Comparison of ENCODE assay signal across 16 cellular contexts in genomic region chr6:109261815-109262214, GRCh38.
A peak's percentile ranks its signal among the peaks of the same experiment; 100 is the strongest.
DNase-seq lines count a peak whose midpoint lies in the region; ATAC-seq and TF ChIP-seq lines count a peak whose summit lies in the region.
"Had no signal": no experiment of that assay in that cellular context is flagged by ENCODE, and none has a peak within 500 bp of the region (broad histone marks: within the 10 kb centered on the region; RNA-seq: fewer than 3 reads in every experiment).

No MANE protein-coding gene starts in this region.

- WGBS in esophagus muscularis mucosa: 64% methylated on average over 6 of the region's 6 CpGs
- no CpG with 5 or more reads among the region's 6 CpGs for WGBS in trophoblast cell (ENCODE audit: extremely low coverage, insufficient coverage, insufficient read length)

- no peak overlapping the region for H2BK120ac ChIP-seq in trophoblast cell (ENCODE audit: insufficient read depth, low read length, poor library complexity)

- no peak overlapping the region for H2AK5ac ChIP-seq in trophoblast cell (ENCODE audit: low read length)

- H4K12ac ChIP-seq in trophoblast cell (ENCODE audit: low read depth, low read length): no peak overlapping the region

- TF ChIP-seq POLR2A in esophagus muscularis mucosa (IDR thresholded peaks at IDR 0.05; ENCODE audit: low read depth): no peak

- no peaks in the 10 kb centered on the region for H3K27me3 ChIP-seq in right atrium auricular region
- no peaks in the 10 kb centered on the region for H3K27me3 ChIP-seq in esophagus muscularis mucosa
- H3K27me3 ChIP-seq in trophoblast cell (ENCODE audit: insufficient read depth, low read length): no peaks in the 10 kb centered on the region

- TF ChIP-seq EP300 in esophagus muscularis mucosa (IDR thresholded peaks at IDR 0.05): no peak

- H2BK12ac ChIP-seq in trophoblast cell (ENCODE audit: low read length): no peak overlapping the region

- H3K4me2 ChIP-seq in trophoblast cell (ENCODE audit: low read length): no peak overlapping the region

- H3K27ac ChIP-seq in right atrium auricular region: peak overlapping the region in 1 of 2 donors; percentile 16
- no peak overlapping the region for H3K27ac ChIP-seq in esophagus muscularis mucosa (replicated peaks in 1 of 4)
- no peak overlapping the region for H3K27ac ChIP-seq in trophoblast cell (ENCODE audit: low read depth, low read length)
- H3K27ac ChIP-seq: 22Rv1 had no signal

- no peaks in the 10 kb centered on the region for H3K9me3 Mint-ChIP-seq in natural killer cell
- no peaks in the 10 kb centered on the region for H3K9me3 Mint-ChIP-seq in natural killer cell treated with Interleukin-12 subunit alpha and Interleukin-12 subunit beta and Interleukin-15 and Interleukin-18, amount 100 ng/mL, for 72 hours
- H3K9me3 Mint-ChIP-seq: HFFc6 had no signal

- H4K8ac ChIP-seq in trophoblast cell (ENCODE audit: low read depth, low read length): no peak overlapping the region

- H3K4me3 ChIP-seq in right atrium auricular region (no peak overlapping the region), esophagus muscularis mucosa (no peak overlapping the region), trophoblast cell (ENCODE audit: low read depth, low read length) (no peak overlapping the region)
- H3K4me3 ChIP-seq: HAP-1 had no signal

- no peak overlapping the region for H3K23ac ChIP-seq in trophoblast cell (ENCODE audit: low read length)

- H4K91ac ChIP-seq in trophoblast cell (ENCODE audit: low read depth, low read length): no peak overlapping the region

- H2AFZ ChIP-seq in trophoblast cell (ENCODE audit: insufficient read depth, low read length, poor library complexity): no peak overlapping the region

- intact Hi-C loops in Right ventricle myocardium inferior (cut with DNase I): no loop called here
- intact Hi-C loops in esophagus muscularis mucosa (cut with DNase I): no loop called here
- intact Hi-C loops in natural killer cell (cut with micrococcal nuclease): no loop called here

- ATAC-seq in Right ventricle myocardium inferior (peak; percentile 56), natural killer cell (no peak), GM19397 (IDR thresholded peaks at IDR 0.05; ENCODE audit: unreplicated experiment) (no peak)
- no peak for ATAC-seq in natural killer cell treated with Interleukin-12 subunit alpha and Interleukin-12 subunit beta and Interleukin-15 and Interleukin-18, amount 100 ng/mL, for 72 hours
- ATAC-seq: CD8-positive, alpha-beta T cell had no signal

- no peaks in the 10 kb centered on the region for H3K79me1 ChIP-seq in trophoblast cell (ENCODE audit: low read length)

- H3K36me3 Mint-ChIP-seq in natural killer cell: no peaks in the 10 kb centered on the region
- H3K36me3 Mint-ChIP-seq in natural killer cell treated with Interleukin-12 subunit alpha and Interleukin-12 subunit beta and Interleukin-15 and Interleukin-18, amount 100 ng/mL, for 72 hours: no peaks in the 10 kb centered on the region
- H3K36me3 Mint-ChIP-seq: CD14-positive monocyte; CD8-positive, alpha-beta T cell had no signal

- no peak overlapping the region for H3K14ac ChIP-seq in trophoblast cell (ENCODE audit: low read length)

- H3K79me2 ChIP-seq in trophoblast cell (ENCODE audit: control insufficient read depth, insufficient read depth, low read length, poor library complexity): no peaks in the 10 kb centered on the region

- DNase-seq in Right ventricle myocardium inferior (ENCODE audit: missing footprints): no peak
- DNase-seq in right atrium auricular region (ENCODE audit: low spot score): no peak
- peak; percentile 34 for DNase-seq in esophagus muscularis mucosa (ENCODE audit: extremely low spot score)
- DNase-seq in trophoblast cell: no peak
- no peak for DNase-seq in natural killer cell
- no peak for DNase-seq in natural killer cell treated with Interleukin-12 subunit alpha and Interleukin-12 subunit beta and Interleukin-15 and Interleukin-18, amount 100 ng/mL, for 72 hours (ENCODE audit: low spot score)
- DNase-seq: Caco-2; CD8-positive, alpha-beta T cell; DND-41; GDM1; GOT3; HFFc6 had no signal

- no peak overlapping the region for H3K18ac ChIP-seq in trophoblast cell (ENCODE audit: low read length)

- H3K36me3 ChIP-seq in right atrium auricular region: no peaks in the 10 kb centered on the region
- H3K36me3 ChIP-seq in esophagus muscularis mucosa: no peaks in the 10 kb centered on the region
- H3K36me3 ChIP-seq in trophoblast cell (ENCODE audit: control insufficient read depth in 1 of 2, insufficient read depth in 2 of 2, low read length in 2 of 2): peaks cover 0 to 2% of the 10 kb centered on the region in 2 experiments
- H3K36me3 ChIP-seq: HAP-1 had no signal

- no peaks in the 10 kb centered on the region for H3K4me1 Mint-ChIP-seq in natural killer cell
- no peaks in the 10 kb centered on the region for H3K4me1 Mint-ChIP-seq in natural killer cell treated with Interleukin-12 subunit alpha and Interleukin-12 subunit beta and Interleukin-15 and Interleukin-18, amount 100 ng/mL, for 72 hours (ENCODE audit: low read depth in 2 of 2)

- H3K4ac ChIP-seq in trophoblast cell (ENCODE audit: low read depth, low read length): no peak overlapping the region

- no peak overlapping the region for H3K27ac Mint-ChIP-seq in natural killer cell
- no peak overlapping the region for H3K27ac Mint-ChIP-seq in natural killer cell treated with Interleukin-12 subunit alpha and Interleukin-12 subunit beta and Interleukin-15 and Interleukin-18, amount 100 ng/mL, for 72 hours
- H3K27ac Mint-ChIP-seq: CD8-positive, alpha-beta T cell; HFFc6 had no signal

- peak overlapping the region; percentile 43 for H3K9ac ChIP-seq in trophoblast cell (ENCODE audit: low read length)

- no peak for TF ChIP-seq CTCF in right atrium auricular region (IDR thresholded peaks at IDR 0.05)
- no peak for TF ChIP-seq CTCF in esophagus muscularis mucosa (IDR thresholded peaks at IDR 0.05)
- no peak for TF ChIP-seq CTCF in natural killer cell (IDR thresholded peaks at IDR 0.05)

- H3K9me3 ChIP-seq in right atrium auricular region (no peaks in the 10 kb centered on the region), esophagus muscularis mucosa (no peaks in the 10 kb centered on the region), trophoblast cell (ENCODE audit: insufficient read depth, low read depth, low read length) (no peaks in the 10 kb centered on the region)
- H3K9me3 ChIP-seq: Caco-2, HAP-1 had no signal

- H2BK5ac ChIP-seq in trophoblast cell (ENCODE audit: low read depth, low read length, poor library complexity): no peak overlapping the region

- no peaks in the 10 kb centered on the region for H3K27me3 Mint-ChIP-seq in natural killer cell (ENCODE audit: low read depth in 2 of 2)
- H3K27me3 Mint-ChIP-seq in natural killer cell treated with Interleukin-12 subunit alpha and Interleukin-12 subunit beta and Interleukin-15 and Interleukin-18, amount 100 ng/mL, for 72 hours: no peaks in the 10 kb centered on the region

- H3K4me3 Mint-ChIP-seq in natural killer cell: no peak overlapping the region
- H3K4me3 Mint-ChIP-seq in natural killer cell treated with Interleukin-12 subunit alpha and Interleukin-12 subunit beta and Interleukin-15 and Interleukin-18, amount 100 ng/mL, for 72 hours: no peak overlapping the region
- H3K4me3 Mint-ChIP-seq: CD14-positive monocyte; CD8-positive, alpha-beta T cell; HFFc6 had no signal

- H3K4me1 ChIP-seq in right atrium auricular region (no peaks in the 10 kb centered on the region), esophagus muscularis mucosa (peaks cover 0 to 4% (median 0%) of the 10 kb centered on the region in 4 donors), trophoblast cell (ENCODE audit: control insufficient read depth in 1 of 2, insufficient read depth in 2 of 2, low read length in 2 of 2) (peaks cover 0 to 3% of the 10 kb centered on the region in 2 experiments)
- H3K4me1 ChIP-seq: Caco-2, HAP-1 had no signal
